ENCODE assay signal across 16 cellular contexts in the genomic region with DNA sequence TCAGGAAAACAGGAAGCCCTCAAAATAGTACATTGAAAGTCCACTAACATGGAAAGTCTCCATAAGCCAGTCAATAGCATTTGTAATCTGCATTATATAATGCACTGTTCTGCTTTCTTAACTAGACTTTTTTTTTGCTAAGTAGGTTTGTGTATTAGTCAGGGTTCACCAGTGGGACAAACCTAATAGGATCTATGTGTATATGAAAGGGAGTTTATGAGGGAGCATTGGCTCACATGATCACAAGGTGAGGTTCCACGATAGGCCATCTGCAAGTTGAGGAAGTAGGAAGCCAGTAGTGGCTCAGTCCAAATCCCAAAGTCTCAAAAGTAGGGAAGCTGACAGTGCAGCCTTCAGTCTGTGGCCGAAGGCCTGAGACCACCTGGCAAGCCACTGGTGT.
DNase-seq lines count a peak whose midpoint lies in the region; ATAC-seq and TF ChIP-seq lines count a peak whose summit lies in the region.
"Had no signal": no experiment of that assay in that cellular context is flagged by ENCODE, and none has a peak within 500 bp of the region (broad histone marks: within the 10 kb centered on the region; RNA-seq: fewer than 3 reads in every experiment).

No MANE protein-coding gene starts in this region.

- TF ChIP-seq CTCF in astrocyte of the spinal cord (IDR thresholded peaks at IDR 0.05; ENCODE audit: low read depth, low read length): no peak

- no peaks in the 10 kb centered on the region for H3K4me1 ChIP-seq in mesenchymal stem cell (ENCODE audit: control insufficient read depth, insufficient read depth, low read depth, low read length)
- H3K4me1 ChIP-seq: BLaER1, HAP-1 had no signal

- peak; percentile 29 for DNase-seq in EH (ENCODE audit: low read depth)
- DNase-seq in M059J (ENCODE audit: low read depth): peak; percentile 64
- DNase-seq in astrocyte of the spinal cord (ENCODE audit: low read depth, low spot score): peak; percentile 13
- peak; percentile 3 for DNase-seq in mesenchymal stem cell
- DNase-seq in GF-D8 (lab: John Stamatoyannopoulos, UW): no peak
- DNase-seq in HuH-7 (ENCODE audit: low spot score): no peak
- DNase-seq: 8988T; Calu3; CD8-positive, alpha-beta T cell; DMS79 treated with DMSO at 0.1 percent for 48 hours; EL had no signal

- WGBS in mesenchymal stem cell: 94% methylated on average over 2 of the region's 2 CpGs

- H2AK5ac ChIP-seq in mesenchymal stem cell (ENCODE audit: low read length, severe bottlenecking): no peak overlapping the region

- H3K79me1 ChIP-seq in mesenchymal stem cell (replicated peaks; ENCODE audit: low read length, poor library complexity, severe bottlenecking): no peaks in the 10 kb centered on the region

- H3K27ac ChIP-seq in mesenchymal stem cell (ENCODE audit: low read length, poor library complexity, severe bottlenecking): no peak overlapping the region
- H3K27ac ChIP-seq: BLaER1 had no signal

- no peak overlapping the region for H3K4ac ChIP-seq in mesenchymal stem cell (ENCODE audit: low read depth in 1 of 2, low read length in 2 of 2)

- H2AFZ ChIP-seq in mesenchymal stem cell (ENCODE audit: low read depth, low read length): no peak overlapping the region

- no peak overlapping the region for H2BK120ac ChIP-seq in mesenchymal stem cell (ENCODE audit: low read depth, low read length)

- no peak overlapping the region for H3K4me2 ChIP-seq in mesenchymal stem cell (ENCODE audit: low read length, poor library complexity, severe bottlenecking)
- H3K4me2 ChIP-seq: BLaER1 had no signal

- peak overlapping the region in 1 of 2 experiments; percentile 8 for H3K18ac ChIP-seq in mesenchymal stem cell (ENCODE audit: low read depth in 1 of 2, low read length in 2 of 2)

- H3K9me3 ChIP-seq in mesenchymal stem cell (ENCODE audit: control insufficient read depth, low read length): no peaks in the 10 kb centered on the region
- H3K9me3 ChIP-seq: BLaER1, HAP-1 had no signal

- no peaks in the 10 kb centered on the region for H3K36me3 ChIP-seq in mesenchymal stem cell (ENCODE audit: control insufficient read depth in 1 of 2, insufficient read depth in 2 of 2, low read depth in 1 of 2, low read length in 2 of 2)
- H3K36me3 ChIP-seq: BLaER1, HAP-1 had no signal

- H3K27me3 ChIP-seq in mesenchymal stem cell (ENCODE audit: control insufficient read depth in 1 of 2, insufficient read depth in 1 of 2, low read length in 2 of 2): no peaks in the 10 kb centered on the region
- H3K27me3 ChIP-seq: BLaER1 had no signal

- H4K8ac ChIP-seq in mesenchymal stem cell (ENCODE audit: low read length): no peak overlapping the region

- no peak overlapping the region for H3K14ac ChIP-seq in mesenchymal stem cell (ENCODE audit: low read length in 2 of 2)

- in situ Hi-C loops in astrocyte of the spinal cord (cut with HindIII; ENCODE audit: low sequenced_read_pairs): no loop called here

- H3K4me3 ChIP-seq in astrocyte of the spinal cord (ENCODE audit: low read depth, low read length) (no peak overlapping the region), mesenchymal stem cell (ENCODE audit: insufficient read depth in 1 of 2, low read depth in 1 of 2, low read length in 2 of 2) (no peak overlapping the region)
- H3K4me3 ChIP-seq: BLaER1, HAP-1 had no signal

- H3K23ac ChIP-seq in mesenchymal stem cell (ENCODE audit: low read length in 2 of 2): no peak overlapping the region

- H4K91ac ChIP-seq in mesenchymal stem cell (ENCODE audit: low read length): no peak overlapping the region

- H2BK5ac ChIP-seq in mesenchymal stem cell (ENCODE audit: low read depth, low read length, poor library complexity, severe bottlenecking): no peak overlapping the region

- H3K9ac ChIP-seq in mesenchymal stem cell (ENCODE audit: low read length): no peak overlapping the region
- H3K9ac ChIP-seq: BLaER1 had no signal

- no peak overlapping the region for H2BK12ac ChIP-seq in mesenchymal stem cell (ENCODE audit: low read length in 2 of 2)

- no peak for ATAC-seq in HG03097 (IDR thresholded peaks at IDR 0.05; ENCODE audit: low FRiP score, unreplicated experiment)
- no peak for ATAC-seq in HG03439 (IDR thresholded peaks at IDR 0.05; ENCODE audit: unreplicated experiment)
- ATAC-seq: CD8-positive, alpha-beta T cell; HepG2 had no signal

- H2BK15ac ChIP-seq in mesenchymal stem cell (ENCODE audit: low read depth, poor library complexity, severe bottlenecking): no peak overlapping the region

Comparison
In these comparisons a context has a peak if more than half of its experiments do, and no peak if none do; other contexts are left out.
1. DNase-seq: peak in EH (single experiment), M059J (single experiment), astrocyte of the spinal cord (single experiment) and mesenchymal stem cell (single experiment); none in GF-D8 (single experiment) and HuH-7 (single experiment).